Comparison of ENCODE assay signal across 8 cellular contexts in genomic region chr15:40344631-40345120, GRCh38.
DNase-seq lines count a peak whose midpoint lies in the region; ATAC-seq lines count a peak whose summit lies in the region.

No MANE protein-coding gene starts in this region.

- H3K27ac ChIP-seq in duodenal mucosa (ENCODE audit: low read depth, low read length), result peak overlapping the region; percentile 37

- ATAC-seq in GM21423 (IDR thresholded peaks at IDR 0.05; ENCODE audit: unreplicated experiment) (peak; percentile 44), GM21367 (IDR thresholded peaks at IDR 0.05; ENCODE audit: unreplicated experiment) (no peak)
- peak; percentile 77 for ATAC-seq in stimulated activated naive CD8-positive, alpha-beta T cell treated with anti-CD3 and anti-CD28 coated beads, Interleukin-15, amount 100 ng/mL, for 72 hours

- H3K4me1 Mint-ChIP-seq in stimulated activated naive CD8-positive, alpha-beta T cell treated with anti-CD3 and anti-CD28 coated beads, Interleukin-15, amount 100 ng/mL, for 72 hours, result peaks cover 6% of the 10 kb centered on the region

- H3K9me3 ChIP-seq in duodenal mucosa (ENCODE audit: control insufficient read depth in 1 of 2, low read length in 2 of 2), result no peaks in the 10 kb centered on the region

- H3K4me3 ChIP-seq in duodenal mucosa (ENCODE audit: low read depth in 1 of 2, low read length in 2 of 2), result peak overlapping the region; percentile 36 to 42

- DNase-seq in Ammon's horn (ENCODE audit: low spot score), result peak; percentile 86
- peak; percentile 8 for DNase-seq in NCI-H748 treated with DMSO at 0.1 percent for 48 hours (lab: John Stamatoyannopoulos, UW)
- peak; percentile 69 to 80 for DNase-seq in activated CD4-positive, alpha-beta T cell treated with anti-CD3 and anti-CD28 coated beads, Interleukin-2, amount 50 U/mL, for 48 hours
- peak; percentile 65 for DNase-seq in midbrain (lab: John Stamatoyannopoulos, UW)
- peak; percentile 59 to 72 for DNase-seq in stimulated activated naive CD8-positive, alpha-beta T cell treated with anti-CD3 and anti-CD28 coated beads, Interleukin-15, amount 100 ng/mL, for 72 hours

- H3K27ac Mint-ChIP-seq in stimulated activated naive CD8-positive, alpha-beta T cell treated with anti-CD3 and anti-CD28 coated beads, Interleukin-15, amount 100 ng/mL, for 72 hours, result no peak overlapping the region

- no peaks in the 10 kb centered on the region for H3K9me3 Mint-ChIP-seq in stimulated activated naive CD8-positive, alpha-beta T cell treated with anti-CD3 and anti-CD28 coated beads, Interleukin-15, amount 100 ng/mL, for 72 hours

- peak overlapping the region; percentile 71 to 74 for H3K9ac ChIP-seq in duodenal mucosa (ENCODE audit: low read depth in 1 of 2, low read length in 2 of 2)

- H3K4me1 ChIP-seq in duodenal mucosa (ENCODE audit: control insufficient read depth in 1 of 2, insufficient read depth in 2 of 2, low read length in 2 of 2), result peaks cover 66 to 77% of the 10 kb centered on the region in 2 donors

- no peaks in the 10 kb centered on the region for H3K36me3 ChIP-seq in duodenal mucosa (ENCODE audit: control insufficient read depth in 1 of 2, insufficient read depth in 2 of 2, low read length in 2 of 2)

- no peak overlapping the region for H3K4me3 Mint-ChIP-seq in stimulated activated naive CD8-positive, alpha-beta T cell treated with anti-CD3 and anti-CD28 coated beads, Interleukin-15, amount 100 ng/mL, for 72 hours

- H3K27me3 ChIP-seq in duodenal mucosa (ENCODE audit: control insufficient read depth in 1 of 2, insufficient read depth in 2 of 2, low read length in 2 of 2), result no peaks in the 10 kb centered on the region

- no peaks in the 10 kb centered on the region for H3K27me3 Mint-ChIP-seq in stimulated activated naive CD8-positive, alpha-beta T cell treated with anti-CD3 and anti-CD28 coated beads, Interleukin-15, amount 100 ng/mL, for 72 hours

Comparison
In these comparisons a context has a peak if more than half of its experiments do, and no peak if none do; other contexts are left out.
1. DNase-seq: peak in every context shown above with its lines; median percentile 86 in Ammon's horn; 74 in activated CD4-positive, alpha-beta T cell treated with anti-CD3 and anti-CD28 coated beads, Interleukin-2, amount 50 U/mL, for 48 hours; 66 in stimulated activated naive CD8-positive, alpha-beta T cell treated with anti-CD3 and anti-CD28 coated beads, Interleukin-15, amount 100 ng/mL, for 72 hours; 65 in midbrain; 8 in NCI-H748 treated with DMSO at 0.1 percent for 48 hours.